Comparison of ENCODE assay signal across 8 cellular contexts in the genomic region with DNA sequence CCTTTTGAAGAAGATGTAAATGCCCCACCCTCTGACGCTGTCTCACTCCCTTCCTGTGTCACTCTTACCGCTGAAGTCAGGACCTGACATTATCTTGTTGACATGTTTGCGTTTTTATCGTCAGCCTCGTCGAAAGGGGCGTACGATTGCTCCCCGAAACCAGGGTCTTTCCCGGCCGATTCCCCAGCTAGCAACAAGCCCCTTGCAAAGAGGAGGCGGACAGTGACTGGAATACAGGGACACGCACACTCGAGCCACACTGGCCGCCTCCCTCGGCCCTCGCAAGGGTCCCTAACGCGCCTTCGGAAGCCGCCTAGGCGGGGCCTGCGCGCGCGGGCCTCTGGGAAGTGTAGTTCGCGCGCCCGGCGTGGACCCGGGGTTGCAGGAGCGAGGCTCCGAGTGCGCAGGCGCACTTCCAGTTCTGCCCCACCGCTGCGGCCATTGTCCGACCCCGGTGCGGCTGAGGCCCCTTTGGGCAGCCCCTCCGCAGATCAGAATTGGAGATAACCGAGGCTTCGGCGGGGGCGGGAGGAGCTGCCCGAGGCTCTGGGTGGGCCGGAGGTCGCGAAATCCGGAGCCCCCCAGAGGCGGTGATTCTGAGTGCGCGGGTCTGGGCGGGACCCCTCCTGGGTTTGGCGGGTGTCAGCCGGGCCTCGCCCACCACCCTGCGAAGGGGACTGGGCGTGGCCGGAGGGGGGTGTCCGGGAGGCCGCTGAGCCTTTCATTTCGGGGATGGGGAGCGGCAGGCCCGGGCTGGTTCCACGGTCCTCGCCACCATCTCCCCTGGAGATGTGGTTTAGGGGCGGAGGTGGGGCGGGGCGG. TPM values are rescaled to one million over a fixed set of nuclear protein-coding genes. Genes with fewer than 3 reads are reported as not detected.
DNase-seq lines count a peak whose midpoint lies in the region; ATAC-seq and TF ChIP-seq lines count a peak whose summit lies in the region.

Gene ZFP90 (plus strand): TSS at position 412 of the 822 bp plus-strand sequence. CDS start 502 bp downstream, outside the sequence.

- H3K27ac ChIP-seq in dorsolateral prefrontal cortex: peak within 1 kb of the TSS in 58 of 59 donors; percentile 19 to 97 (median 85)

- H3K36me3 ChIP-seq in BJ (ENCODE audit: control insufficient read depth, insufficient read depth, low read length): no peaks in the 10 kb centered on the region

- H3K27me3 ChIP-seq in BJ (ENCODE audit: control insufficient read depth, insufficient read depth, low read length): no peaks in the 10 kb centered on the region
- no peaks in the 10 kb centered on the region for H3K27me3 ChIP-seq in dorsolateral prefrontal cortex

- DNase-seq in BJ (ENCODE audit: low read depth) (peak; percentile 22), NCI-H69 (lab: John Stamatoyannopoulos, UW) (peak; percentile 91), dorsolateral prefrontal cortex (peak; percentile 74 to 94 (median 84)), lower leg skin (ENCODE audit: low spot score in 2 of 2) (peak; percentile 69 to 97)
- peak; percentile 74 to 75 for DNase-seq in activated CD4-positive, alpha-beta T cell treated with anti-CD3 and anti-CD28 coated beads, Interleukin-2, amount 50 U/mL, for 4 hours
- DNase-seq in stimulated activated CD4-positive, alpha-beta T cell treated with anti-CD3 and anti-CD28 coated beads, Interleukin-4, amount 100 ng/mL, for 4 hours: peak; percentile 80 to 82

- TF ChIP-seq POLR2A in lower leg skin (IDR thresholded peaks at IDR 0.05): no peak

- CTCF ChIA-PET in BJ (lab: Yijun Ruan, JAX): interaction anchor here (1.0 to 4.1 kb wide), 2 partner anchors 10 to 18 kb away, joined by 3 to 16 read pairs; no protein-coding TSS in a partner anchor

- POLR2A ChIA-PET in BJ (lab: Charles Lee): no interaction called here

- WGBS in lower leg skin, 2 donors: 2 to 4% methylated on average over 31 to 35 of the region's 71 CpGs

- peak; percentile 95 for ATAC-seq in GM19324 (IDR thresholded peaks at IDR 0.05; ENCODE audit: low FRiP score, unreplicated experiment)
- peak; percentile 82 for ATAC-seq in HG03460 (IDR thresholded peaks at IDR 0.05; ENCODE audit: unreplicated experiment)

- intact Hi-C loops in dorsolateral prefrontal cortex (cut with DNase I) (loop anchor here (5.0 to 10.0 kb wide), 3 partner anchors 166 to 588 kb away; partner anchors contain the start of gene TANGO6 (in 1 of the 2)), lower leg skin (cut with DNase I; ENCODE audit: low total_unique reads) (loop anchor here (10.0 kb wide), 1 partner anchor 586 kb away; no protein-coding TSS in a partner anchor)

- TF ChIP-seq CTCF in BJ (IDR thresholded peaks at IDR 0.05; ENCODE audit: insufficient read depth, low read depth, low read length) (no peak), dorsolateral prefrontal cortex (IDR thresholded peaks at IDR 0.05 in 54 of 56, conservative IDR thresholded peaks at IDR 0.05 in 2 of 56; ENCODE audit: low read depth in 1 of 56, partially characterized antibody in 56 of 56) (peak in 42 of 56 donors; percentile 2 to 60 (median 32)), lower leg skin (IDR thresholded peaks at IDR 0.05) (no peak)

- H3K4me3 ChIP-seq in BJ (ENCODE audit: low read depth, low read length) (peak within 1 kb of the TSS; percentile 88), dorsolateral prefrontal cortex (peak within 1 kb of the TSS; percentile 61 to 100 (median 98)), lower leg skin (ENCODE audit: low read depth, poor library complexity, severe bottlenecking) (peak within 1 kb of the TSS; percentile 92)

RNA-seq across cellular contexts. Expression of gene ZFP90, which starts in this region (rescaled TPM):
- 13.0 and 20.1 TPM in 2 replicates for polyA plus RNA-seq in BJ (2011; rRNA removed)
- 10.4 and 12.3 TPM in 2 replicates for polyA minus RNA-seq in BJ (2011; rRNA and poly(A)+ RNA removed)
- total RNA-seq in dorsolateral prefrontal cortex (10 to 100 TPM; 43.3 to 78.1 (median 60.5) TPM), lower leg skin (10 to 100 TPM; 14.5 to 32.6 (median 18.5) TPM)

Comparison
In these comparisons a context has a peak if more than half of its experiments do, and no peak if none do; other contexts are left out.
1. Peak in every context shown above with its lines: DNase-seq, ATAC-seq, H3K4me3 ChIP-seq and H3K27ac ChIP-seq.
2. DNase-seq: peak in every context shown above with its lines; median percentile 91 in NCI-H69; 84 in dorsolateral prefrontal cortex; 83 in lower leg skin; 81 in stimulated activated CD4-positive, alpha-beta T cell treated with anti-CD3 and anti-CD28 coated beads, Interleukin-4, amount 100 ng/mL, for 4 hours; 74 in activated CD4-positive, alpha-beta T cell treated with anti-CD3 and anti-CD28 coated beads, Interleukin-2, amount 50 U/mL, for 4 hours; 22 in BJ.
3. CTCF ChIP-seq: peak in dorsolateral prefrontal cortex (42 of 56); none in BJ (single experiment) and lower leg skin (0 of 3).